Comparison of ENCODE assay signal across 8 cellular contexts in the genomic region with DNA sequence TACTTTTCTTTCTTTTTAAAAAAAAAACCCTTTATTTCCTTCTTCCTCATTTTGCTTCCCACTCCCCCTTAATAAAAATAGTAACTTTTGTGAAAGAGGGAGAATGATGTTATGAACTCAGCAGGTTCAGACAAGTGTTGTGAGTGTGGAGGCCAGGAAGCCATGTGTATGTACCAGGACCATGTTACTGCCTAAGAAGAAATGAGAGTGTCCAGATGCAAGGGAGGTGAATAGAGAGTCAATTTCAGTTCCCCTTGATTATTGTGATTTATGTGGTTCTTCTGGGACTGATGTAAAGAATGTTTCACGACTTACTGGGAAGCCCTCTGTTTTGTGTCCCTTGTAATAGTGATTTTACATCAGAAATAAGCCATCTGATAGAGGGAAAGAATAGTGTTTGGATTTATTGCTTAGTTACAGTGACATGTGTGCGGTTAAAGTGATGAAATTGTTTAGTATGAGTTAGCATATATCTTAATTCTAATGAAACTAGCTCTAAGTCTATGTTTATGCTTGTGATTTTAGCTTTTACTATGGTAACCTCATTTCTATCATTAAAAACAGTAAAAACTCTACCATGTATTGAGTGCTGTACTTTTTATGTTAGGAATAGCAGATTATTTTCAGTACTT. TPM values are rescaled to one million over a fixed set of nuclear protein-coding genes. Genes with fewer than 3 reads are reported as not detected.
DNase-seq lines count a peak whose midpoint lies in the region; ATAC-seq and TF ChIP-seq lines count a peak whose summit lies in the region.
"Had no signal": no experiment of that assay in that cellular context is flagged by ENCODE, and none has a peak within 500 bp of the region (broad histone marks: within the 10 kb centered on the region; RNA-seq: fewer than 3 reads in every experiment).

No MANE protein-coding gene starts in this region.

- peak overlapping the region; percentile 7 for H3K27ac Mint-ChIP-seq in activated naive CD8-positive, alpha-beta T cell treated with anti-CD3 and anti-CD28 coated beads for 36 hours
- peak overlapping the region; percentile 36 for H3K27ac Mint-ChIP-seq in osteocyte (ENCODE audit: unreplicated experiment)
- H3K27ac Mint-ChIP-seq: activated naive CD8-positive, alpha-beta T cell treated with anti-CD3 and anti-CD28 coated beads, Interleukin-2, amount 10 ng/mL, durations not matched to agents 7 days and 5 days had no signal

- H3K27me3 Mint-ChIP-seq in activated naive CD8-positive, alpha-beta T cell treated with anti-CD3 and anti-CD28 coated beads for 36 hours = no peaks in the 10 kb centered on the region
- no peaks in the 10 kb centered on the region for H3K27me3 Mint-ChIP-seq in osteocyte (ENCODE audit: unreplicated experiment)
- H3K27me3 Mint-ChIP-seq: activated naive CD8-positive, alpha-beta T cell treated with anti-CD3 and anti-CD28 coated beads, Interleukin-2, amount 10 ng/mL, durations not matched to agents 7 days and 5 days had no signal

- DNase-seq in activated naive CD8-positive, alpha-beta T cell treated with anti-CD3 and anti-CD28 coated beads for 36 hours = no peak
- DNase-seq in osteocyte (ENCODE audit: extremely low spot score, unreplicated experiment) = no peak
- DNase-seq in pons (ENCODE audit: low spot score) = no peak
- DNase-seq in ureter (ENCODE audit: low spot score) = no peak
- no peak for DNase-seq in HEK293T (ENCODE audit: extremely low spot score)
- DNase-seq: activated naive CD8-positive, alpha-beta T cell treated with anti-CD3 and anti-CD28 coated beads, Interleukin-2, amount 10 ng/mL, durations not matched to agents 7 days and 5 days had no signal

- no peak for TF ChIP-seq CTCF in osteocyte (IDR thresholded peaks at IDR 0.05)

- CTCF ChIA-PET in HEK293T (lab: Yijun Ruan, JAX) = no interaction called here

- ATAC-seq in GM18868 (IDR thresholded peaks at IDR 0.05; ENCODE audit: unreplicated experiment) = peak; percentile 44
- peak; percentile 50 for ATAC-seq in HG02798 (IDR thresholded peaks at IDR 0.05; ENCODE audit: poor library complexity, unreplicated experiment)

- H3K36me3 Mint-ChIP-seq in activated naive CD8-positive, alpha-beta T cell treated with anti-CD3 and anti-CD28 coated beads for 36 hours = peaks cover 19% of the 10 kb centered on the region
- peaks cover 3% of the 10 kb centered on the region for H3K36me3 Mint-ChIP-seq in osteocyte (ENCODE audit: unreplicated experiment)

- H3K4me3 Mint-ChIP-seq in activated naive CD8-positive, alpha-beta T cell treated with anti-CD3 and anti-CD28 coated beads for 36 hours = no peak overlapping the region
- H3K4me3 Mint-ChIP-seq in osteocyte (ENCODE audit: unreplicated experiment) = no peak overlapping the region
- H3K4me3 Mint-ChIP-seq: activated naive CD8-positive, alpha-beta T cell treated with anti-CD3 and anti-CD28 coated beads, Interleukin-2, amount 10 ng/mL, durations not matched to agents 7 days and 5 days had no signal

- no peaks in the 10 kb centered on the region for H3K9me3 Mint-ChIP-seq in activated naive CD8-positive, alpha-beta T cell treated with anti-CD3 and anti-CD28 coated beads for 36 hours
- no peaks in the 10 kb centered on the region for H3K9me3 Mint-ChIP-seq in osteocyte (ENCODE audit: unreplicated experiment)
- H3K9me3 Mint-ChIP-seq: activated naive CD8-positive, alpha-beta T cell treated with anti-CD3 and anti-CD28 coated beads, Interleukin-2, amount 10 ng/mL, durations not matched to agents 7 days and 5 days had no signal

- POLR2A ChIA-PET in HEK293T (lab: Yijun Ruan, JAX) = no interaction called here

- H3K4me1 Mint-ChIP-seq in activated naive CD8-positive, alpha-beta T cell treated with anti-CD3 and anti-CD28 coated beads for 36 hours = peaks cover 31% of the 10 kb centered on the region
- peaks cover 20% of the 10 kb centered on the region for H3K4me1 Mint-ChIP-seq in osteocyte (ENCODE audit: unreplicated experiment)

TF ChIP-seq in HEK293T, 16 proteins besides CTCF, POLR2A, EP300 and RAD21:
- no peak for TF ChIP-seq FOXA1 (IDR thresholded peaks at IDR 0.05)
- TF ChIP-seq L3MBTL2 (conservative IDR thresholded peaks at IDR 0.05) = no peak
- no peak for TF ChIP-seq SUZ12 (IDR thresholded peaks at IDR 0.05)
- TF ChIP-seq TARDBP (IDR thresholded peaks at IDR 0.05) = no peak
- no peak for TF ChIP-seq LEF1 (IDR thresholded peaks at IDR 0.05; ENCODE audit: borderline replicate concordance)
- no peak for TF ChIP-seq BHLHE40 (IDR thresholded peaks at IDR 0.05; ENCODE audit: borderline replicate concordance)
- TF ChIP-seq CTBP1 (IDR thresholded peaks at IDR 0.05; ENCODE audit: borderline replicate concordance) = no peak
- no peak for TF ChIP-seq FOXK2 (IDR thresholded peaks at IDR 0.05)
- no peak for TF ChIP-seq HDGF (IDR thresholded peaks at IDR 0.05; ENCODE audit: borderline replicate concordance)
- no peak for TF ChIP-seq ELF4 (IDR thresholded peaks at IDR 0.05)
- TF ChIP-seq ZNF384 (IDR thresholded peaks at IDR 0.05) = no peak
- no peak for TF ChIP-seq SP1 (IDR thresholded peaks at IDR 0.05)
- TF ChIP-seq, protein P1, sequence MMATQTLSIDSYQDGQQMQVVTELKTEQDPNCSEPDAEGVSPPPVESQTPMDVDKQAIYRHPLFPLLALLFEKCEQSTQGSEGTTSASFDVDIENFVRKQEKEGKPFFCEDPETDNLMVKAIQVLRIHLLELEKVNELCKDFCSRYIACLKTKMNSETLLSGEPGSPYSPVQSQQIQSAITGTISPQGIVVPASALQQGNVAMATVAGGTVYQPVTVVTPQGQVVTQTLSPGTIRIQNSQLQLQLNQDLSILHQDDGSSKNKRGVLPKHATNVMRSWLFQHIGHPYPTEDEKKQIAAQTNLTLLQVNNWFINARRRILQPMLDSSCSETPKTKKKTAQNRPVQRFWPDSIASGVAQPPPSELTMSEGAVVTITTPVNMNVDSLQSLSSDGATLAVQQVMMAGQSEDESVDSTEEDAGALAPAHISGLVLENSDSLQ (IDR thresholded peaks at IDR 0.05) = no peak
- TF ChIP-seq NFRKB (IDR thresholded peaks at IDR 0.05) = no peak

RNA-seq across cellular contexts. Expression of gene FBXO34, which starts 32.5 kb away (rescaled TPM):
- total RNA-seq in activated naive CD8-positive, alpha-beta T cell treated with anti-CD3 and anti-CD28 coated beads for 36 hours = 10 to 100 TPM; 15.1 to 15.9 TPM
- 16.4 and 17.0 TPM in 2 replicates for total RNA-seq in osteocyte
- 52.0 TPM for total RNA-seq in ureter
